Comparison of ENCODE assay signal across 1 cellular context in the genomic region with DNA sequence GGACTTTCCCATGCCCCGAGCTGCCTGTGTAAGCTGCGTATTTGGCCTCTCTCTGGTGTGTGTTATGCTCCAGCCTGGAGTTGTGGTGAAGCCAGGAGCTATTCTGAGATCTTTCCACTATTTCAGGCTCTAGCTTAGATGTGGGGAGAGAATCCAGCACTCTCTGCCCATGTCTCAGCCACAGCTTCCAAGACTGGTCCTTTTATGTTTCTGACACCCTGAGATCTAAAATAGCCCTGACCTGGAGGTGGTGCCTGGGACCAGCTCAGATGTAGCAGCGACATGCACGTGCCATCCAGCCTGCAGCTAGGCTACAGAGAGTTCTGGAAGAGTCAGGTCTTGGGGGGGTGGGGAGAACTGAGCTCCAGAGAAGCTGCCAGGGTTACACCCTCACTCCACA.
TF ChIP-seq lines count a peak whose summit lies in the region.

No MANE protein-coding gene starts in this region.

TF ChIP-seq in IMR-90, 13 proteins besides CTCF, POLR2A, EP300 and RAD21:
- TF ChIP-seq, protein P1, sequence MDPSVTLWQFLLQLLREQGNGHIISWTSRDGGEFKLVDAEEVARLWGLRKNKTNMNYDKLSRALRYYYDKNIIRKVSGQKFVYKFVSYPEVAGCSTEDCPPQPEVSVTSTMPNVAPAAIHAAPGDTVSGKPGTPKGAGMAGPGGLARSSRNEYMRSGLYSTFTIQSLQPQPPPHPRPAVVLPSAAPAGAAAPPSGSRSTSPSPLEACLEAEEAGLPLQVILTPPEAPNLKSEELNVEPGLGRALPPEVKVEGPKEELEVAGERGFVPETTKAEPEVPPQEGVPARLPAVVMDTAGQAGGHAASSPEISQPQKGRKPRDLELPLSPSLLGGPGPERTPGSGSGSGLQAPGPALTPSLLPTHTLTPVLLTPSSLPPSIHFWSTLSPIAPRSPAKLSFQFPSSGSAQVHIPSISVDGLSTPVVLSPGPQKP (IDR thresholded peaks at IDR 0.05; ENCODE audit: borderline replicate concordance, low read depth, low read length): no peak
- TF ChIP-seq MAFK (IDR thresholded peaks at IDR 0.05; ENCODE audit: low read depth, low read length): no peak
